In the genomic region with DNA sequence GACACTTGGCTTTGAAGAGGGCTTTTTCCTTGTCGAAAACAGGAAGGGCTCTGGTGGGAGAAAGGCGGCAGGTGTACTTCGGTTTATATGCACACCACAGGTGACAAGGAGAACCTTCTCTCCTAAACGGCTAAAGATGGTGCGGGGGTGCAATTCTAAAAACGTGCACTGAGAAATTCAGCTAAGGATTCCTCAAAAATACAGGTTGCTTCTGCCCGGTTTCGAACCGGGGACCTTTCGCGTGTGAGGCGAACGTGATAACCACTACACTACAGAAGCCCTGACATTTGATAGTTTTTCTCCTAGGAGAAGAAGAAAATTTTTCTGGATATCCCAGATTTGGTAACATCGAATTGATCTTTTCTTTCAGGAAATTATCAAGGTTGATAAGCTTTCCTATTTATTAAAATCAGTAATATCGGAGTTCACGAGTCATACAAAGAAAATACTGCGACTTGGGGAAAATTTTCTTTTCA, we compare ENCODE assay signal across 7 cellular contexts. TPM values are rescaled to one million over a fixed set of nuclear protein-coding genes. Genes with fewer than 3 reads are reported as not detected.
DNase-seq lines count a peak whose midpoint lies in the region; ATAC-seq and TF ChIP-seq lines count a peak whose summit lies in the region.

No MANE protein-coding gene starts in this region.

- in situ Hi-C loops in GM13977 (cut with MboI; ENCODE audit: low pct_unique_long_range_greater_than_20kb, low sequenced_read_pairs, unreplicated experiment): no loop called here

- no peak for ATAC-seq in activated CD8-positive, alpha-beta memory T cell treated with anti-CD3 and anti-CD28 coated beads, Interleukin-2, amount 10 ng/mL, durations not matched to agents 7 days and 5 days
- ATAC-seq in GM18861 (IDR thresholded peaks at IDR 0.05; ENCODE audit: unreplicated experiment): no peak
- ATAC-seq in HG03565 (IDR thresholded peaks at IDR 0.05; ENCODE audit: unreplicated experiment): no peak
- no peak for ATAC-seq in naive thymus-derived CD8-positive, alpha-beta T cell

- peaks cover 16% of the 10 kb centered on the region for H3K9me3 Mint-ChIP-seq in activated CD8-positive, alpha-beta memory T cell treated with anti-CD3 and anti-CD28 coated beads, Interleukin-2, amount 10 ng/mL, durations not matched to agents 7 days and 5 days (ENCODE audit: low read depth)
- H3K9me3 Mint-ChIP-seq in naive thymus-derived CD8-positive, alpha-beta T cell: peaks cover 0 to 76% (median 49%) of the 10 kb centered on the region in 9 donors

- H3K36me3 Mint-ChIP-seq in activated CD8-positive, alpha-beta memory T cell treated with anti-CD3 and anti-CD28 coated beads, Interleukin-2, amount 10 ng/mL, durations not matched to agents 7 days and 5 days: peaks cover 21% of the 10 kb centered on the region
- H3K36me3 Mint-ChIP-seq in naive thymus-derived CD8-positive, alpha-beta T cell: peaks cover 6 to 62% (median 30%) of the 10 kb centered on the region in 3 donors

- H3K27ac Mint-ChIP-seq in activated CD8-positive, alpha-beta memory T cell treated with anti-CD3 and anti-CD28 coated beads, Interleukin-2, amount 10 ng/mL, durations not matched to agents 7 days and 5 days: peak overlapping the region; percentile 54
- peak overlapping the region in 2 of 10 donors; percentile 78 to 85 for H3K27ac Mint-ChIP-seq in naive thymus-derived CD8-positive, alpha-beta T cell

- peaks cover 15% of the 10 kb centered on the region for H3K4me1 Mint-ChIP-seq in activated CD8-positive, alpha-beta memory T cell treated with anti-CD3 and anti-CD28 coated beads, Interleukin-2, amount 10 ng/mL, durations not matched to agents 7 days and 5 days
- peaks cover 0 to 6% (median 2%) of the 10 kb centered on the region in 4 donors for H3K4me1 Mint-ChIP-seq in naive thymus-derived CD8-positive, alpha-beta T cell

- POLR2A ChIA-PET in naive thymus-derived CD8-positive, alpha-beta T cell (lab: Charles Lee): interaction anchor here (1.1 kb wide), 1 partner anchor 17 kb away, joined by 3 read pairs; no protein-coding TSS in a partner anchor

- TF ChIP-seq CTCF in GM13977 (IDR thresholded peaks at IDR 0.05; ENCODE audit: extremely low read depth, insufficient read depth, missing control alignments): no peak

- CTCF ChIA-PET in activated CD8-positive, alpha-beta memory T cell treated with anti-CD3 and anti-CD28 coated beads, Interleukin-2, amount 10 ng/mL, durations not matched to agents 7 days and 5 days (lab: Charles Lee): interaction anchor here (0.6 to 2.0 kb wide), 2 partner anchors 16 to 247 kb away, joined by 3 to 4 read pairs; no protein-coding TSS in a partner anchor

- peaks cover 80% of the 10 kb centered on the region for H3K27me3 Mint-ChIP-seq in activated CD8-positive, alpha-beta memory T cell treated with anti-CD3 and anti-CD28 coated beads, Interleukin-2, amount 10 ng/mL, durations not matched to agents 7 days and 5 days
- peaks cover 48 to 100% (median 86%) of the 10 kb centered on the region in 5 donors for H3K27me3 Mint-ChIP-seq in naive thymus-derived CD8-positive, alpha-beta T cell

- DNase-seq in GM13977 (ENCODE audit: low spot score) (peak; percentile 45), NCI-H1417 treated with DMSO at 0.1 percent for 48 hours (lab: John Stamatoyannopoulos, UW) (peak; percentile 2), left kidney (ENCODE audit: low read depth, low spot score) (peak; percentile 62)
- no peak for DNase-seq in activated CD8-positive, alpha-beta memory T cell treated with anti-CD3 and anti-CD28 coated beads, Interleukin-2, amount 10 ng/mL, durations not matched to agents 7 days and 5 days
- no peak for DNase-seq in naive thymus-derived CD8-positive, alpha-beta T cell

- H3K4me3 Mint-ChIP-seq in activated CD8-positive, alpha-beta memory T cell treated with anti-CD3 and anti-CD28 coated beads, Interleukin-2, amount 10 ng/mL, durations not matched to agents 7 days and 5 days: peak overlapping the region; percentile 60
- peak overlapping the region in 4 of 10 donors; percentile 6 to 59 (median 35) for H3K4me3 Mint-ChIP-seq in naive thymus-derived CD8-positive, alpha-beta T cell

RNA-seq across cellular contexts. Expression of gene POM121L2, which starts 32.0 kb away (rescaled TPM):
- not detected for total RNA-seq in activated CD8-positive, alpha-beta memory T cell treated with anti-CD3 and anti-CD28 coated beads, Interleukin-2, amount 10 ng/mL, durations not matched to agents 7 days and 5 days
- total RNA-seq in naive thymus-derived CD8-positive, alpha-beta T cell: not detected
- not detected for polyA plus RNA-seq in naive thymus-derived CD8-positive, alpha-beta T cell

RNA-seq across cellular contexts. Expression of gene PRSS16, which starts 32.6 kb away (rescaled TPM):
- total RNA-seq in activated CD8-positive, alpha-beta memory T cell treated with anti-CD3 and anti-CD28 coated beads, Interleukin-2, amount 10 ng/mL, durations not matched to agents 7 days and 5 days: under 1 TPM; 0.33 to 0.82 TPM
- under 1 TPM in 1 of 2 experiments, not detected in 1; 0.25 TPM for total RNA-seq in naive thymus-derived CD8-positive, alpha-beta T cell
- 1 to 10 TPM in 1 of 3 donors, under 1 TPM in 1, not detected in 1; 0.57 to 1.0 TPM for polyA plus RNA-seq in naive thymus-derived CD8-positive, alpha-beta T cell

Comparison
In these comparisons a context has a peak if more than half of its experiments do, and no peak if none do; other contexts are left out.
1. DNase-seq: peak in GM13977 (single experiment), NCI-H1417 treated with DMSO at 0.1 percent for 48 hours (single experiment) and left kidney (single experiment); none in activated CD8-positive, alpha-beta memory T cell treated with anti-CD3 and anti-CD28 coated beads, Interleukin-2, amount 10 ng/mL, durations not matched to agents 7 days and 5 days (single experiment) and naive thymus-derived CD8-positive, alpha-beta T cell (0 of 10).